Comparison of ENCODE assay signal across 8 cellular contexts in genomic region chr17:64660195-64661040, GRCh38. TPM values are rescaled to one million over a fixed set of nuclear protein-coding genes. Genes with fewer than 3 reads are reported as not detected.
DNase-seq lines count a peak whose midpoint lies in the region; TF ChIP-seq lines count a peak whose summit lies in the region.
"Not testable (repeated sequence)": the region's sequence is repeated elsewhere in the genome, so short reads cannot be mapped to it uniquely, and the experiment has no call there.

No MANE protein-coding gene starts in this region.

- not testable (repeated sequence) for H3K9me3 ChIP-seq in MG63; SK-N-SH; adrenal gland (replicated peaks in 1 of 3); esophagus (ENCODE audit: control insufficient read depth in 2 of 2, insufficient read depth in 1 of 2, low read depth in 1 of 2, low read length in 1 of 2); liver (ENCODE audit: control insufficient read depth in 4 of 4, low read length in 3 of 4); uterus

- H3K4me1 ChIP-seq in SK-N-SH (ENCODE audit: control insufficient read depth in 1 of 2, insufficient read depth in 2 of 2, low read depth in 1 of 2, low read length in 1 of 2) (peaks cover 6 to 20% of the 10 kb centered on the region in 2 experiments), adrenal gland (replicated peaks in 1 of 2) (peaks cover 24 to 38% of the 10 kb centered on the region in 2 donors), liver (ENCODE audit: control insufficient read depth in 4 of 4, insufficient read depth in 4 of 4, low read length in 3 of 4) (peaks cover 5 to 19% (median 11%) of the 10 kb centered on the region in 4 donors)
- H3K4me1 ChIP-seq in esophagus (ENCODE audit: control insufficient read depth in 2 of 2, insufficient read depth in 2 of 2, low read length in 1 of 2); uterus: not testable (repeated sequence)

- WGBS in SK-N-SH (ENCODE audit: low lambda C conversion rate) = 1% methylated on average over 13 of the region's 13 CpGs
- WGBS in adrenal gland, 4 donors = 10 to 18% (median 13%) methylated on average over 13 of the region's 13 CpGs
- 6 to 12% methylated on average over 13 of the region's 13 CpGs for WGBS in esophagus, 2 donors
- WGBS in liver = 18% methylated on average over 13 of the region's 13 CpGs

- peaks cover 77% of the 10 kb centered on the region for H3F3A ChIP-seq in SK-N-SH (replicated peaks; ENCODE audit: insufficient read depth)

- not testable (repeated sequence) for H3K9me2 ChIP-seq in SK-N-SH

- TF ChIP-seq POLR2A in adrenal gland (IDR thresholded peaks at IDR 0.05); uterus (IDR thresholded peaks at IDR 0.05): not testable (repeated sequence)

- POLR2A ChIA-PET in SK-N-SH (lab: Yijun Ruan, JAX) = interaction anchor here (0.6 kb wide), 1 partner anchor 107 kb away, joined by 3 read pairs; no protein-coding TSS in a partner anchor

- not testable (repeated sequence) for TF ChIP-seq RAD21 in SK-N-SH (IDR thresholded peaks at IDR 0.05; ENCODE audit: low read length); liver (IDR thresholded peaks at IDR 0.05)

- peak overlapping the region; percentile 99 for H3K27ac Mint-ChIP-seq in progenitor cell of endocrine pancreas

- H3K36me3 ChIP-seq in MG63 (peaks cover 44% of the 10 kb centered on the region), SK-N-SH (replicated peaks in 1 of 2; ENCODE audit: control insufficient read depth in 1 of 2, insufficient read depth in 2 of 2, low read length in 1 of 2) (peaks cover 0 to 32% of the 10 kb centered on the region in 2 experiments)
- not testable (repeated sequence) for H3K36me3 ChIP-seq in adrenal gland (replicated peaks in 1 of 2); esophagus (ENCODE audit: control insufficient read depth in 2 of 2, insufficient read depth in 2 of 2, low read length in 1 of 2); liver (ENCODE audit: control insufficient read depth in 4 of 4, insufficient read depth in 3 of 4, low read depth in 1 of 4, low read length in 3 of 4); uterus

- DNase-seq in EH (ENCODE audit: low read depth) (peak; percentile 58), SK-N-SH (peak; percentile 50), adrenal gland (peak in 1 of 7 donors; percentile 24)
- not testable (repeated sequence) for DNase-seq in MG63; progenitor cell of endocrine pancreas (ENCODE audit: low spot score, unreplicated experiment); uterus

- peaks cover 88% of the 10 kb centered on the region for H3K79me2 ChIP-seq in SK-N-SH (ENCODE audit: insufficient read depth)

- H3K9ac ChIP-seq in SK-N-SH = peak overlapping the region; percentile 89
- H3K9ac ChIP-seq in liver (ENCODE audit: low read depth in 1 of 2, low read length in 2 of 2) = peak overlapping the region; percentile 41 to 76

- H3K27me3 ChIP-seq in MG63; SK-N-SH (ENCODE audit: insufficient read depth); adrenal gland; esophagus (ENCODE audit: control insufficient read depth in 1 of 2, insufficient read depth in 2 of 2, low read length in 2 of 2); liver (ENCODE audit: control insufficient read depth in 4 of 4, insufficient read depth in 4 of 4, low read length in 3 of 4); uterus: not testable (repeated sequence)

- H4K20me1 ChIP-seq in SK-N-SH (ENCODE audit: insufficient read depth) = peaks cover 58% of the 10 kb centered on the region

- peaks cover 26% of the 10 kb centered on the region for H3K4me1 Mint-ChIP-seq in progenitor cell of endocrine pancreas (ENCODE audit: low read depth)

- peak overlapping the region; percentile 58 for H3K4me3 ChIP-seq in MG63
- H3K4me3 ChIP-seq in SK-N-SH (ENCODE audit: low read depth in 2 of 2, low read length in 1 of 2) = peak overlapping the region; percentile 69 to 96
- peak overlapping the region in 3 of 4 donors; percentile 40 to 99 (median 73) for H3K4me3 ChIP-seq in adrenal gland
- H3K4me3 ChIP-seq in esophagus (ENCODE audit: low read depth in 1 of 2, low read length in 2 of 2) = peak overlapping the region; percentile 69 to 89
- peak overlapping the region; percentile 62 to 97 (median 80) for H3K4me3 ChIP-seq in liver (ENCODE audit: low read depth in 1 of 3, low read length in 3 of 3)
- H3K4me3 ChIP-seq in uterus = peak overlapping the region; percentile 66 to 89

- H3K4me2 ChIP-seq in SK-N-SH = peak overlapping the region; percentile 73

- TF ChIP-seq EP300 in SK-N-SH (IDR thresholded peaks at IDR 0.05; ENCODE audit: borderline replicate concordance in 1 of 2, low read depth in 1 of 2, low read length in 1 of 2) = not testable (repeated sequence)

- H2AFZ ChIP-seq in SK-N-SH (ENCODE audit: low read depth) = not testable (repeated sequence)

- H3K27ac ChIP-seq in SK-N-SH (ENCODE audit: low read depth in 2 of 2, low read length in 1 of 2) = peak overlapping the region; percentile 34 to 84
- H3K27ac ChIP-seq in adrenal gland = peak overlapping the region in 3 of 5 donors; percentile 91 to 99 (median 94)
- H3K27ac ChIP-seq in esophagus (ENCODE audit: low read depth in 2 of 2, low read length in 1 of 2); liver (ENCODE audit: low read depth in 1 of 2, low read length in 2 of 2): not testable (repeated sequence)
- peak overlapping the region; percentile 84 to 91 for H3K27ac ChIP-seq in uterus

- peak overlapping the region; percentile 99 for H3K4me3 Mint-ChIP-seq in progenitor cell of endocrine pancreas (ENCODE audit: low read depth)

- intact Hi-C loops in adrenal gland (cut with DNase I); uterus (cut with DNase I; ENCODE audit: low total_unique reads): not testable (repeated sequence)

- H3K9me3 Mint-ChIP-seq in progenitor cell of endocrine pancreas (ENCODE audit: low read depth) = not testable (repeated sequence)

- CTCF ChIA-PET in SK-N-SH (lab: Yijun Ruan, JAX) = interaction anchor here (1.2 kb wide), 1 partner anchor 11 kb away, joined by 6 read pairs; no protein-coding TSS in a partner anchor

- H3K36me3 Mint-ChIP-seq in progenitor cell of endocrine pancreas (ENCODE audit: insufficient read depth) = not testable (repeated sequence)

- TF ChIP-seq CTCF in SK-N-SH (IDR thresholded peaks at IDR 0.05); adrenal gland (IDR thresholded peaks at IDR 0.05); liver (IDR thresholded peaks at IDR 0.05; ENCODE audit: low read depth, low read length, missing input control); progenitor cell of endocrine pancreas (IDR thresholded peaks at IDR 0.05; ENCODE audit: unreplicated experiment); uterus (IDR thresholded peaks at IDR 0.05): not testable (repeated sequence)

- not testable (repeated sequence) for H3K27me3 Mint-ChIP-seq in progenitor cell of endocrine pancreas

TF ChIP-seq in SK-N-SH, 30 proteins besides CTCF, POLR2A, EP300 and RAD21:
- peak; percentile 37; the same call in 1 of the 2 replicates for TF ChIP-seq MAX (IDR thresholded peaks at IDR 0.05; ENCODE audit: low read depth)
- 0 out of 2 replicates have a peak, but pooled peaks have one; percentile 17 for TF ChIP-seq POLR2AphosphoS5 (IDR thresholded peaks at IDR 0.05; ENCODE audit: low read depth, low read length)
- TF ChIP-seq MXI1 (IDR thresholded peaks at IDR 0.05; ENCODE audit: low read depth, low read length) = 0 out of 2 replicates have a peak, but pooled peaks have one; percentile 26
- TF ChIP-seq TCF12 (IDR thresholded peaks at IDR 0.05) = peak; percentile 32; the same call in 1 of the 2 replicates
- TF ChIP-seq SIN3A (IDR thresholded peaks at IDR 0.05; ENCODE audit: borderline replicate concordance, low read depth, low read length) = peak; percentile 64; the same call in 1 of the 2 replicates

RNA-seq across cellular contexts. Expression of gene SMURF2, which starts 1.7 kb away (rescaled TPM):
- total RNA-seq in MG63 (2014; rRNA removed; shearing (Covaris generic); ENCODE audit: low replicate concordance) = 154 and 184 TPM in 2 replicates
- 36.6 and 52.4 TPM in 2 replicates for polyA plus RNA-seq in SK-N-SH (2012; rRNA removed)
- polyA plus RNA-seq in SK-N-SH (2012; cell fraction: cytosol; rRNA removed) = 48.8 and 53.0 TPM in 2 replicates
- polyA plus RNA-seq in SK-N-SH (2012; cell fraction: nucleus; rRNA removed) = 45.2 and 104 TPM in 2 replicates
- 10 to 100 TPM; 13.2 to 27.5 (median 16.6) TPM for total RNA-seq in adrenal gland
- 10 to 100 TPM in 1 of 3 donors, 1 to 10 TPM in 2; 7.7 to 15.8 (median 7.9) TPM for polyA plus RNA-seq in adrenal gland
- polyA plus RNA-seq in esophagus = 1 to 10 TPM; 3.1 TPM
- total RNA-seq in liver = 1 to 10 TPM; 4.9 to 6.9 TPM
- 1 to 10 TPM; 2.0 to 2.1 TPM for polyA plus RNA-seq in liver
- 40.8 and 43.9 TPM in 2 replicates for total RNA-seq in progenitor cell of endocrine pancreas
- total RNA-seq in uterus = 10 to 100 TPM; 18.4 to 92.0 (median 37.3) TPM
